ENCODE assay signal across 8 cellular contexts in the genomic region with DNA sequence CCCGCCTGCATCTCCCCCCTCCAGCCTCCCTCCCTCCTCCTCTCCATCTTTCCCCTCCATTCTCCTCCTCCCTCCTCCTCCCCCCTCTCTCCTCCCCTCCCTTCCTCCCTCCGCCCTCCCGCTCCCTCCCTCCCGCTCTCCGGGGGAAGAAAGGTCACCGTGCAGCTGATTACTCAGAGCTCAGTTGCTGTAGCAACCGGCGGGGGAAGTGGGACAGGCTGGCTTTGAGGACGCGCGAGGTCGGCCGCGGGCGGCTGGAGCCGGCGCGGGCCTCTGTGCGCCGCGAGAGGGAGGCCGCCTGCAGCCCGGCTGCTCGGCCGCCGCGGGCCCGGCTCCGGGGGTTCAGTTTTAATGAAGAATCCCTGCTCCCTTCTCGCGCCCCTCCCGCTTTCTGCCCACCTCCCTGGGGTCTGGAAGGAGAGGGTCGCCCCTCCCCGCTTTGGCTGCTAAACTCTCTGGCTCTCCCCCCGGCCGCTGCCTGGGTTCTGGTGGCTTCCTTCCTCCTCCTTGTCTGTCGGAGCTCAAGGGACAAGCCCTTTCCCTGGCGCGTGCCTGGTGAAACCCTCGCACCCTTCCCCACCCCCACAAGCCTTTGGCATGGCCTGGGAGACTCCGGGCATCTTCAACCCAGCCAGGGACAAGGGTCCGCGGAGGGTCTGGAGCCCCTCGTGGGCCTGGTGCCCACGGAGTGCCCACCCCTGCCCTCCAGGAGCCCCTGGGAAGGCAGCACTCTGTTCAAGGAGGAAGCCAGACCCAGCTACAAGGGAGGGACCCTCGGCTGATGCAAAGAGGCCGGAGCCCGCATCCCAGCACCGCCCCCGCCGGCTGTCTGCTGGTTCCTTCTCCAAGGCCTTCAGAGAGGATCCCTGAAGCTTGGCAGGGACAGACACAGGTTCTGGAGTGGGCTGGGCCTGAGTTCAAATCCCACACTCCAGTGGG.
A peak's percentile ranks its signal among the peaks of the same experiment; 100 is the strongest.
DNase-seq lines count a peak whose midpoint lies in the region; ATAC-seq and TF ChIP-seq lines count a peak whose summit lies in the region.

No MANE protein-coding gene starts in this region.

- in situ Hi-C loops in ACHN (cut with HindIII; ENCODE audit: low pct_ligation_motif_present, low pct_unique_long_range_greater_than_20kb, low sequenced_read_pairs), result no loop called here

- peak overlapping the region; percentile 7 for H3K4me3 ChIP-seq in lung

- ATAC-seq in GM19025 (IDR thresholded peaks at IDR 0.05; ENCODE audit: low read depth, unreplicated experiment), result peak; percentile 72
- ATAC-seq in HG03565 (IDR thresholded peaks at IDR 0.05; ENCODE audit: unreplicated experiment), result peak; percentile 66
- ATAC-seq in lung (ENCODE audit: insufficient read depth, low FRiP score), result peak; percentile 89

- 2 to 3% methylated on average over 46 to 51 of the region's 51 CpGs for WGBS in lung, 2 donors

- H3K27ac ChIP-seq in lung (ENCODE audit: low read depth in 1 of 2, low read length in 1 of 2), result peak overlapping the region; percentile 94 to 99

- no peaks in the 10 kb centered on the region for H3K27me3 ChIP-seq in lung (ENCODE audit: control insufficient read depth, insufficient read depth)

- peaks cover 0 to 14% of the 10 kb centered on the region in 2 donors for H3K4me1 ChIP-seq in lung (ENCODE audit: control insufficient read depth in 2 of 2, insufficient read depth in 2 of 2, low read length in 2 of 2)

- no peaks in the 10 kb centered on the region for H3K9me3 ChIP-seq in lung (ENCODE audit: control insufficient read depth in 2 of 2, insufficient read depth in 1 of 2, low read length in 1 of 2)

- DNase-seq in ACHN (peak; percentile 96), NCI-H82 treated with DMSO at 0.1 percent for 48 hours (lab: John Stamatoyannopoulos, UW; ENCODE audit: unreplicated experiment) (peak; percentile 94), lung (ENCODE audit: low spot score) (peak; percentile 98)
- peak; percentile 90 for DNase-seq in activated CD8-positive, alpha-beta memory T cell treated with anti-CD3 and anti-CD28 coated beads for 24 hours
- peak; percentile 80 for DNase-seq in effector CD4-positive, alpha-beta T cell
- DNase-seq in stimulated activated CD4-positive, alpha-beta T cell treated with anti-CD3 and anti-CD28 coated beads, Interleukin-4, amount 100 ng/mL, for 48 hours (ENCODE audit: low read depth in 2 of 2), result peak; percentile 80 to 89

- H3K36me3 ChIP-seq in lung (ENCODE audit: control insufficient read depth in 2 of 2, insufficient read depth in 2 of 2, low read length in 2 of 2), result no peaks in the 10 kb centered on the region

- no peak for TF ChIP-seq CTCF in lung (IDR thresholded peaks at IDR 0.05; ENCODE audit: control extremely low read depth, extremely low read depth)

Comparison
In these comparisons a context has a peak if more than half of its experiments do, and no peak if none do; other contexts are left out.
1. Peak in every context shown above with its lines: DNase-seq, ATAC-seq, H3K4me3 ChIP-seq and H3K27ac ChIP-seq.